In genomic region chr12:55957106-55957859, GRCh38 we compare ENCODE assay signal across 16 cellular contexts. TPM values are rescaled to one million over a fixed set of nuclear protein-coding genes. Genes with fewer than 3 reads are reported as not detected.
A peak's percentile ranks its signal among the peaks of the same experiment; 100 is the strongest.
DNase-seq lines count a peak whose midpoint lies in the region; ATAC-seq and TF ChIP-seq lines count a peak whose summit lies in the region.
"Had no signal": no experiment of that assay in that cellular context is flagged by ENCODE, and none has a peak within 500 bp of the region (broad histone marks: within the 10 kb centered on the region; RNA-seq: fewer than 3 reads in every experiment).

No MANE protein-coding gene starts in this region.

- H3K36me3 Mint-ChIP-seq in CD4-positive, alpha-beta memory T cell = peaks cover 20 to 35% of the 10 kb centered on the region in 2 donors
- H3K36me3 Mint-ChIP-seq in activated naive CD4-positive, alpha-beta T cell treated with anti-CD3 and anti-CD28 coated beads, Interleukin-2, amount 50 U/mL, for 72 hours = peaks cover 0 to 4% of the 10 kb centered on the region in 2 donors

- POLR2A ChIA-PET in CD4-positive, alpha-beta memory T cell (lab: Charles Lee; ENCODE audit: partially characterized antibody) = interaction anchor here (0.6 to 38.8 kb wide), 12 partner anchors 12 to 980 kb away, joined by 3 to 1214 read pairs (median 7); partner anchors contain the start of genes DGKA, ORMDL2, PA2G4 and PYM1
- POLR2A ChIA-PET in GM10248 (lab: Yijun Ruan, JAX) = interaction anchor here (1.5 kb wide), 1 partner anchor 147 kb away, joined by 3 read pairs; the partner anchor contains the start of gene PA2G4

- peak overlapping the region; percentile 67 to 92 (median 87) for H3K27ac Mint-ChIP-seq in CD4-positive, alpha-beta memory T cell
- peak overlapping the region; percentile 26 to 59 for H3K27ac Mint-ChIP-seq in activated naive CD4-positive, alpha-beta T cell treated with anti-CD3 and anti-CD28 coated beads, Interleukin-2, amount 50 U/mL, for 72 hours
- H3K27ac Mint-ChIP-seq: activated CD4-positive, alpha-beta T cell treated with anti-CD3 and anti-CD28 coated beads, Interleukin-2, amount 10 ng/mL, durations not matched to agents 7 days and 5 days had no signal

- intact Hi-C loops in CD4-positive, alpha-beta memory T cell (cut with micrococcal nuclease) = loop anchor here (2.0 kb wide), 1 partner anchor 16 kb away; no protein-coding TSS in a partner anchor

- H3K27me3 Mint-ChIP-seq in CD4-positive, alpha-beta memory T cell = no peaks in the 10 kb centered on the region
- H3K27me3 Mint-ChIP-seq: activated CD4-positive, alpha-beta T cell treated with anti-CD3 and anti-CD28 coated beads, Interleukin-2, amount 10 ng/mL, durations not matched to agents 7 days and 5 days had no signal

- H3K4me3 ChIP-seq in CD4-positive, alpha-beta memory T cell (ENCODE audit: low read length in 2 of 2) = no peak overlapping the region
- H3K4me3 ChIP-seq: BLaER1 treated with 17β-estradiol and CSF1 and Interleukin-3, amounts not matched to agents 10 nM and 100 nM had no signal

- H3K4me1 ChIP-seq in CD4-positive, alpha-beta memory T cell (ENCODE audit: insufficient read depth, low read length) = peaks cover 21% of the 10 kb centered on the region

- DNase-seq in CD4-positive, alpha-beta memory T cell = no peak
- DNase-seq in HT-29 (ENCODE audit: low spot score) = peak; percentile 50
- DNase-seq in activated naive CD4-positive, alpha-beta T cell treated with anti-CD3 and anti-CD28 coated beads, Interleukin-2, amount 50 U/mL, for 72 hours (ENCODE audit: low spot score in 2 of 2) = no peak
- peak; percentile 79 for DNase-seq in mucosa of gallbladder (ENCODE audit: low spot score)
- DNase-seq in NCI-H1930 (lab: John Stamatoyannopoulos, UW) = no peak
- no peak for DNase-seq in GM10248 (ENCODE audit: extremely low spot score)
- DNase-seq in NCI-H2107 (lab: John Stamatoyannopoulos, UW) = no peak
- DNase-seq: activated CD4-positive, alpha-beta T cell treated with anti-CD3 and anti-CD28 coated beads, Interleukin-2, amount 10 ng/mL, durations not matched to agents 7 days and 5 days; activated effector memory CD4-positive, alpha-beta T cell treated with anti-CD3 and anti-CD28 coated beads, Interleukin-2, amount 50 U/mL, for 16 hours; central memory CD4-positive, alpha-beta T cell; NCI-H1417 treated with DMSO at 0.1 percent for 48 hours; NCI-H748 treated with DMSO at 0.1 percent for 48 hours; Right ventricle myocardium superior; T1000 had no signal

- TF ChIP-seq CTCF in GM10248 (IDR thresholded peaks at IDR 0.05; ENCODE audit: control extremely low read depth, extremely low read depth, low read depth, missing control alignments) = no peak

- ATAC-seq in activated naive CD4-positive, alpha-beta T cell treated with anti-CD3 and anti-CD28 coated beads, Interleukin-2, amount 50 U/mL, for 72 hours = peak in 1 of 2 donors; percentile 8
- no peak for ATAC-seq in HG03139 (IDR thresholded peaks at IDR 0.05; ENCODE audit: unreplicated experiment)

- peak overlapping the region; percentile 20 for H3K27ac ChIP-seq in CD4-positive, alpha-beta memory T cell (ENCODE audit: low read depth, low read length)
- H3K27ac ChIP-seq: BLaER1 treated with 17β-estradiol and CSF1 and Interleukin-3, amounts not matched to agents 10 nM and 100 nM had no signal

- peaks cover 21% of the 10 kb centered on the region for H3K36me3 ChIP-seq in CD4-positive, alpha-beta memory T cell (ENCODE audit: insufficient read depth, low read length)

- no peaks in the 10 kb centered on the region for H3K27me3 ChIP-seq in CD4-positive, alpha-beta memory T cell (ENCODE audit: insufficient read depth, low read length)
- H3K27me3 ChIP-seq: BLaER1 treated with 17β-estradiol and CSF1 and Interleukin-3, amounts not matched to agents 10 nM and 100 nM had no signal

- CTCF ChIA-PET in CD4-positive, alpha-beta memory T cell (lab: Charles Lee; ENCODE audit: partially characterized antibody) = interaction anchor here (0.9 to 2.6 kb wide), 5 partner anchors 11 to 39 kb away, joined by 3 to 7 read pairs (median 4); no protein-coding TSS in a partner anchor
- CTCF ChIA-PET in GM10248 (lab: Yijun Ruan, JAX) = interaction anchor here (1.0 to 2.2 kb wide), 7 partner anchors 11 to 218 kb away, joined by 3 to 8 read pairs (median 4); partner anchors contain the start of gene SUOX

- H3K9me3 ChIP-seq in CD4-positive, alpha-beta memory T cell (ENCODE audit: control insufficient read depth in 1 of 2, low read length in 2 of 2) = no peaks in the 10 kb centered on the region
- H3K9me3 ChIP-seq: BLaER1 treated with 17β-estradiol and CSF1 and Interleukin-3, amounts not matched to agents 10 nM and 100 nM had no signal

- no peaks in the 10 kb centered on the region for H3K9me3 Mint-ChIP-seq in CD4-positive, alpha-beta memory T cell
- H3K9me3 Mint-ChIP-seq in activated naive CD4-positive, alpha-beta T cell treated with anti-CD3 and anti-CD28 coated beads, Interleukin-2, amount 50 U/mL, for 72 hours = no peaks in the 10 kb centered on the region
- H3K9me3 Mint-ChIP-seq: activated CD4-positive, alpha-beta T cell treated with anti-CD3 and anti-CD28 coated beads, Interleukin-2, amount 10 ng/mL, durations not matched to agents 7 days and 5 days had no signal

- peaks cover 11 to 28% (median 18%) of the 10 kb centered on the region in 4 donors for H3K4me1 Mint-ChIP-seq in CD4-positive, alpha-beta memory T cell

- peak overlapping the region in 1 of 8 donors; percentile 34 for H3K4me3 Mint-ChIP-seq in CD4-positive, alpha-beta memory T cell
- H3K4me3 Mint-ChIP-seq: activated CD4-positive, alpha-beta T cell treated with anti-CD3 and anti-CD28 coated beads, Interleukin-2, amount 10 ng/mL, durations not matched to agents 7 days and 5 days had no signal

RNA-seq across cellular contexts. Expression of gene PMEL, which starts 8.6 kb away (rescaled TPM):
- total RNA-seq in CD4-positive, alpha-beta memory T cell = not detected
- not detected for polyA plus RNA-seq in CD4-positive, alpha-beta memory T cell
- 2.7 and 7.6 TPM in 2 replicates for total RNA-seq in HT-29 (2014; rRNA removed; shearing (Covaris generic))
- total RNA-seq in activated naive CD4-positive, alpha-beta T cell treated with anti-CD3 and anti-CD28 coated beads, Interleukin-2, amount 50 U/mL, for 72 hours = 1 to 10 TPM; 1.2 to 5.6 TPM
- total RNA-seq in mucosa of gallbladder = 2.9 TPM

RNA-seq across cellular contexts. Expression of gene CDK2, which starts 9.3 kb away (rescaled TPM):
- total RNA-seq in CD4-positive, alpha-beta memory T cell = 10 to 100 TPM; 17.5 to 21.5 TPM
- polyA plus RNA-seq in CD4-positive, alpha-beta memory T cell = 1 to 10 TPM; 4.7 to 5.7 TPM
- total RNA-seq in HT-29 (2014; rRNA removed; shearing (Covaris generic)) = 46.8 and 49.4 TPM in 2 replicates
- total RNA-seq in activated naive CD4-positive, alpha-beta T cell treated with anti-CD3 and anti-CD28 coated beads, Interleukin-2, amount 50 U/mL, for 72 hours = 100 to 1,000 TPM; 116 to 144 TPM
- total RNA-seq in mucosa of gallbladder = 28.0 TPM

RNA-seq across cellular contexts. Expression of gene RAB5B, which starts 16.6 kb away (rescaled TPM):
- 100 to 1,000 TPM; 106 to 112 TPM for total RNA-seq in CD4-positive, alpha-beta memory T cell
- 10 to 100 TPM; 67.5 to 80.8 TPM for polyA plus RNA-seq in CD4-positive, alpha-beta memory T cell
- total RNA-seq in HT-29 (2014; rRNA removed; shearing (Covaris generic)) = 32.1 and 35.0 TPM in 2 replicates
- total RNA-seq in activated naive CD4-positive, alpha-beta T cell treated with anti-CD3 and anti-CD28 coated beads, Interleukin-2, amount 50 U/mL, for 72 hours = 10 to 100 TPM; 43.1 to 51.8 TPM
- 182 TPM for total RNA-seq in mucosa of gallbladder

RNA-seq across cellular contexts. Expression of gene DGKA, which starts 26.3 kb away (rescaled TPM):
- total RNA-seq in CD4-positive, alpha-beta memory T cell = 1,000 to 10,000 TPM; 1,301 to 1,410 TPM
- polyA plus RNA-seq in CD4-positive, alpha-beta memory T cell = 100 to 1,000 TPM; 195 to 493 TPM
- total RNA-seq in HT-29 (2014; rRNA removed; shearing (Covaris generic)) = 5.5 and 5.9 TPM in 2 replicates
- total RNA-seq in activated naive CD4-positive, alpha-beta T cell treated with anti-CD3 and anti-CD28 coated beads, Interleukin-2, amount 50 U/mL, for 72 hours = 100 to 1,000 TPM; 386 to 441 TPM
- 50.5 TPM for total RNA-seq in mucosa of gallbladder

RNA-seq across cellular contexts. Expression of gene PYM1, which starts 29.6 kb away (rescaled TPM):
- 10 to 100 TPM; 35.7 to 39.3 TPM for total RNA-seq in CD4-positive, alpha-beta memory T cell
- 10 to 100 TPM; 75.1 to 86.9 TPM for polyA plus RNA-seq in CD4-positive, alpha-beta memory T cell
- 50.5 and 52.1 TPM in 2 replicates for total RNA-seq in HT-29 (2014; rRNA removed; shearing (Covaris generic))
- total RNA-seq in activated naive CD4-positive, alpha-beta T cell treated with anti-CD3 and anti-CD28 coated beads, Interleukin-2, amount 50 U/mL, for 72 hours = 10 to 100 TPM; 18.9 to 32.9 TPM
- total RNA-seq in mucosa of gallbladder = 25.1 TPM

Comparison
In these comparisons a context has a peak if more than half of its experiments do, and no peak if none do; other contexts are left out.
1. DNase-seq: peak in HT-29 (single experiment) and mucosa of gallbladder (single experiment); none in CD4-positive, alpha-beta memory T cell (0 of 5), activated naive CD4-positive, alpha-beta T cell treated with anti-CD3 and anti-CD28 coated beads, Interleukin-2, amount 50 U/mL, for 72 hours (0 of 2), NCI-H1930 (0 of 2), GM10248 (single experiment) and NCI-H2107 (single experiment).